In genomic region chr5:90438100-90438499, GRCh38 we compare ENCODE assay signal across 2 cellular contexts.
TF ChIP-seq lines count a peak whose summit lies in the region.

No MANE protein-coding gene starts in this region.

TF ChIP-seq in K562, 482 proteins besides CTCF, POLR2A, EP300 and RAD21:
- TF ChIP-seq, protein P1, sequence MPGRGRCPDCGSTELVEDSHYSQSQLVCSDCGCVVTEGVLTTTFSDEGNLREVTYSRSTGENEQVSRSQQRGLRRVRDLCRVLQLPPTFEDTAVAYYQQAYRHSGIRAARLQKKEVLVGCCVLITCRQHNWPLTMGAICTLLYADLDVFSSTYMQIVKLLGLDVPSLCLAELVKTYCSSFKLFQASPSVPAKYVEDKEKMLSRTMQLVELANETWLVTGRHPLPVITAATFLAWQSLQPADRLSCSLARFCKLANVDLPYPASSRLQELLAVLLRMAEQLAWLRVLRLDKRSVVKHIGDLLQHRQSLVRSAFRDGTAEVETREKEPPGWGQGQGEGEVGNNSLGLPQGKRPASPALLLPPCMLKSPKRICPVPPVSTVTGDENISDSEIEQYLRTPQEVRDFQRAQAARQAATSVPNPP (IDR thresholded peaks at IDR 0.05; ENCODE audit: borderline replicate concordance, insufficient read depth, insufficient read length) = no peak
- TF ChIP-seq PBX2 (CRISPR knock-in tag; IDR thresholded peaks at IDR 0.05; ENCODE audit: low read depth) = no peak
- TF ChIP-seq PBX2 (tag; conservative IDR thresholded peaks at IDR 0.05; ENCODE audit: low read depth) = 0 out of 2 replicates have a peak, but pooled peaks have one; percentile 6
- TF ChIP-seq NFIC (IDR thresholded peaks at IDR 0.05) = peak; percentile 46; the same call in 1 of the 2 replicates
- no peak for TF ChIP-seq CAMTA2 (CRISPR knock-in tag; conservative IDR thresholded peaks at IDR 0.05)

TF ChIP-seq in liver, 16 proteins besides CTCF, POLR2A, EP300 and RAD21:
- peak in 1 of 2 donors; percentile 6 for TF ChIP-seq HNF4A (conservative IDR thresholded peaks at IDR 0.05)
- TF ChIP-seq TAF1 (conservative IDR thresholded peaks at IDR 0.05) = no peak
- TF ChIP-seq, protein P2, sequence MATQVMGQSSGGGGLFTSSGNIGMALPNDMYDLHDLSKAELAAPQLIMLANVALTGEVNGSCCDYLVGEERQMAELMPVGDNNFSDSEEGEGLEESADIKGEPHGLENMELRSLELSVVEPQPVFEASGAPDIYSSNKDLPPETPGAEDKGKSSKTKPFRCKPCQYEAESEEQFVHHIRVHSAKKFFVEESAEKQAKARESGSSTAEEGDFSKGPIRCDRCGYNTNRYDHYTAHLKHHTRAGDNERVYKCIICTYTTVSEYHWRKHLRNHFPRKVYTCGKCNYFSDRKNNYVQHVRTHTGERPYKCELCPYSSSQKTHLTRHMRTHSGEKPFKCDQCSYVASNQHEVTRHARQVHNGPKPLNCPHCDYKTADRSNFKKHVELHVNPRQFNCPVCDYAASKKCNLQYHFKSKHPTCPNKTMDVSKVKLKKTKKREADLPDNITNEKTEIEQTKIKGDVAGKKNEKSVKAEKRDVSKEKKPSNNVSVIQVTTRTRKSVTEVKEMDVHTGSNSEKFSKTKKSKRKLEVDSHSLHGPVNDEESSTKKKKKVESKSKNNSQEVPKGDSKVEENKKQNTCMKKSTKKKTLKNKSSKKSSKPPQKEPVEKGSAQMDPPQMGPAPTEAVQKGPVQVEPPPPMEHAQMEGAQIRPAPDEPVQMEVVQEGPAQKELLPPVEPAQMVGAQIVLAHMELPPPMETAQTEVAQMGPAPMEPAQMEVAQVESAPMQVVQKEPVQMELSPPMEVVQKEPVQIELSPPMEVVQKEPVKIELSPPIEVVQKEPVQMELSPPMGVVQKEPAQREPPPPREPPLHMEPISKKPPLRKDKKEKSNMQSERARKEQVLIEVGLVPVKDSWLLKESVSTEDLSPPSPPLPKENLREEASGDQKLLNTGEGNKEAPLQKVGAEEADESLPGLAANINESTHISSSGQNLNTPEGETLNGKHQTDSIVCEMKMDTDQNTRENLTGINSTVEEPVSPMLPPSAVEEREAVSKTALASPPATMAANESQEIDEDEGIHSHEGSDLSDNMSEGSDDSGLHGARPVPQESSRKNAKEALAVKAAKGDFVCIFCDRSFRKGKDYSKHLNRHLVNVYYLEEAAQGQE (IDR thresholded peaks at IDR 0.05) = no peak
- no peak for TF ChIP-seq FOXA1 (IDR thresholded peaks at IDR 0.05)
- TF ChIP-seq NR2F2 (IDR thresholded peaks at IDR 0.05) = peak; percentile 55
TF ChIP-seq in liver: peak in this region for 2.
